ENCODE assay signal across 19 cellular contexts in genomic region chr3:45746974-45747622, GRCh38. TPM values are rescaled to one million over a fixed set of nuclear protein-coding genes. Genes with fewer than 3 reads are reported as not detected.
DNase-seq lines count a peak whose midpoint lies in the region; ATAC-seq and TF ChIP-seq lines count a peak whose summit lies in the region.
"Had no signal": no experiment of that assay in that cellular context is flagged by ENCODE, and none has a peak within 500 bp of the region (broad histone marks: within the 10 kb centered on the region; RNA-seq: fewer than 3 reads in every experiment).

No MANE protein-coding gene starts in this region.

- H4K20me1 ChIP-seq in SK-N-SH (ENCODE audit: insufficient read depth) (no peaks in the 10 kb centered on the region), hepatocyte (ENCODE audit: insufficient read depth, poor library complexity, severe bottlenecking) (no peaks in the 10 kb centered on the region)
- H4K20me1 ChIP-seq: BLaER1 had no signal

- H3K79me2 ChIP-seq in SK-N-SH (ENCODE audit: insufficient read depth) (no peaks in the 10 kb centered on the region), hepatocyte (no peaks in the 10 kb centered on the region)

- H3K4me2 ChIP-seq in SK-N-SH (no peak overlapping the region), hepatocyte (no peak overlapping the region)
- H3K4me2 ChIP-seq: BLaER1 had no signal

- peaks cover 2% of the 10 kb centered on the region for H3K4me1 Mint-ChIP-seq in stimulated activated memory B cell treated with anti-CD40 and anti-IgM and Interleukin-4, amounts not matched to agents 10 μg/mL and 1 μg/mL and 100 μg/mL, for 72 hours
- peaks cover 2 to 6% (median 3%) of the 10 kb centered on the region in 4 donors for H3K4me1 Mint-ChIP-seq in CD4-positive, alpha-beta memory T cell

- H3K27ac ChIP-seq in SK-N-SH (ENCODE audit: low read depth in 2 of 2, low read length in 1 of 2), result no peak overlapping the region
- no peak overlapping the region for H3K27ac ChIP-seq in hepatocyte
- H3K27ac ChIP-seq in CD4-positive, alpha-beta memory T cell (ENCODE audit: low read depth, low read length), result no peak overlapping the region
- H3K27ac ChIP-seq: 22Rv1, BLaER1 had no signal

- TF ChIP-seq CTCF in SK-N-SH (IDR thresholded peaks at IDR 0.05) (no peak), hepatocyte (IDR thresholded peaks at IDR 0.05; ENCODE audit: poor library complexity) (no peak)

- H3K27me3 Mint-ChIP-seq in stimulated activated memory B cell treated with anti-CD40 and anti-IgM and Interleukin-4, amounts not matched to agents 10 μg/mL and 1 μg/mL and 100 μg/mL, for 72 hours, result no peaks in the 10 kb centered on the region
- no peaks in the 10 kb centered on the region for H3K27me3 Mint-ChIP-seq in CD4-positive, alpha-beta memory T cell

- no peaks in the 10 kb centered on the region for H3K9me2 ChIP-seq in SK-N-SH
- H3K9me2 ChIP-seq in hepatocyte (replicated peaks; ENCODE audit: insufficient read depth), result no peaks in the 10 kb centered on the region

- intact Hi-C loops in left ventricle myocardium superior (cut with micrococcal nuclease), result no loop called here
- intact Hi-C loops in CD4-positive, alpha-beta memory T cell (cut with micrococcal nuclease), result no loop called here

- H3K27me3 ChIP-seq in SK-N-SH (ENCODE audit: insufficient read depth) (no peaks in the 10 kb centered on the region), hepatocyte (no peaks in the 10 kb centered on the region)
- H3K27me3 ChIP-seq in CD4-positive, alpha-beta memory T cell (ENCODE audit: insufficient read depth, low read length), result no peaks in the 10 kb centered on the region
- H3K27me3 ChIP-seq: BLaER1 had no signal

- ATAC-seq in SK-N-SH treated with all-trans-retinoic acid at 6 μM for 48 hours (peak; percentile 28; the same call in 2 of the 3 replicates), left ventricle myocardium superior (peak; percentile 20)
- peak; percentile 8 for ATAC-seq in stimulated activated memory B cell treated with anti-CD40 and anti-IgM and Interleukin-4, amounts not matched to agents 10 μg/mL and 1 μg/mL and 100 μg/mL, for 72 hours

- peaks cover 37% of the 10 kb centered on the region for H3K36me3 Mint-ChIP-seq in stimulated activated memory B cell treated with anti-CD40 and anti-IgM and Interleukin-4, amounts not matched to agents 10 μg/mL and 1 μg/mL and 100 μg/mL, for 72 hours
- peaks cover 30 to 35% of the 10 kb centered on the region in 2 donors for H3K36me3 Mint-ChIP-seq in CD4-positive, alpha-beta memory T cell

- no peak overlapping the region for H2AFZ ChIP-seq in SK-N-SH (ENCODE audit: low read depth)
- no peak overlapping the region for H2AFZ ChIP-seq in hepatocyte

- TF ChIP-seq RAD21 in SK-N-SH (IDR thresholded peaks at IDR 0.05; ENCODE audit: low read length), result no peak
- no peak for TF ChIP-seq RAD21 in Ishikawa (IDR thresholded peaks at IDR 0.05; ENCODE audit: low read depth)

- H3K4me3 ChIP-seq in SK-N-SH (ENCODE audit: low read depth in 2 of 2, low read length in 1 of 2) (no peak overlapping the region), hepatocyte (no peak overlapping the region)
- no peak overlapping the region for H3K4me3 ChIP-seq in CD4-positive, alpha-beta memory T cell (ENCODE audit: low read length in 2 of 2)
- H3K4me3 ChIP-seq: BLaER1 had no signal

- no peaks in the 10 kb centered on the region for H3F3A ChIP-seq in SK-N-SH (replicated peaks; ENCODE audit: insufficient read depth)

- TF ChIP-seq EP300 in SK-N-SH (IDR thresholded peaks at IDR 0.05; ENCODE audit: borderline replicate concordance in 1 of 2, low read depth in 1 of 2, low read length in 1 of 2), result no peak
- peak; percentile 59 for TF ChIP-seq EP300 in Ishikawa (IDR thresholded peaks at IDR 0.05; ENCODE audit: borderline replicate concordance)

- DNase-seq in SK-N-SH (no peak), left ventricle myocardium superior (no peak), hepatocyte (ENCODE audit: low spot score) (no peak)
- no peak for DNase-seq in NK-92 treated with Interleukin-12 subunit alpha and Interleukin-12 subunit beta, amount 100 ng/mL, for 24 hours (lab: John Stamatoyannopoulos, UW)
- no peak for DNase-seq in CD4-positive, alpha-beta memory T cell
- DNase-seq: GOT3, HFFc6, Karpas-422, NCI-H1105 treated with DMSO at 0.1 percent for 48 hours, NCI-H187 treated with DMSO at 0.1 percent for 48 hours, NCI-H2171, NCI-H446 treated with DMSO at 0.1 percent for 48 hours, NCI-H748 treated with DMSO at 0.1 percent for 48 hours, SHP77 treated with DMSO at 0.1 percent for 48 hours had no signal

- POLR2A ChIA-PET in SK-N-SH (lab: Yijun Ruan, JAX), result interaction anchor here (0.6 kb wide), 1 partner anchor 317 kb away, joined by 3 read pairs; no protein-coding TSS in a partner anchor
- POLR2A ChIA-PET in CD4-positive, alpha-beta memory T cell (lab: Charles Lee; ENCODE audit: partially characterized antibody), result no interaction called here

- H3K4me3 Mint-ChIP-seq in stimulated activated memory B cell treated with anti-CD40 and anti-IgM and Interleukin-4, amounts not matched to agents 10 μg/mL and 1 μg/mL and 100 μg/mL, for 72 hours, result no peak overlapping the region
- H3K4me3 Mint-ChIP-seq in CD4-positive, alpha-beta memory T cell, result no peak overlapping the region
- H3K4me3 Mint-ChIP-seq: HFFc6 had no signal

- H3K9me3 Mint-ChIP-seq in stimulated activated memory B cell treated with anti-CD40 and anti-IgM and Interleukin-4, amounts not matched to agents 10 μg/mL and 1 μg/mL and 100 μg/mL, for 72 hours, result peaks cover 4% of the 10 kb centered on the region
- H3K9me3 Mint-ChIP-seq in CD4-positive, alpha-beta memory T cell, result no peaks in the 10 kb centered on the region
- H3K9me3 Mint-ChIP-seq: HFFc6 had no signal

- 86% methylated on average over 3 of the region's 14 CpGs for WGBS in SK-N-SH (ENCODE audit: low lambda C conversion rate)
- 95% methylated on average over 14 of the region's 14 CpGs for WGBS in hepatocyte (ENCODE audit: low lambda C conversion rate, missing lambda C conversion rate)

- H3K9me3 ChIP-seq in SK-N-SH (no peaks in the 10 kb centered on the region), hepatocyte (ENCODE audit: low read depth) (no peaks in the 10 kb centered on the region)
- H3K9me3 ChIP-seq in CD4-positive, alpha-beta memory T cell (ENCODE audit: control insufficient read depth in 1 of 2, low read length in 2 of 2), result no peaks in the 10 kb centered on the region

- no peak overlapping the region for H3K27ac Mint-ChIP-seq in stimulated activated memory B cell treated with anti-CD40 and anti-IgM and Interleukin-4, amounts not matched to agents 10 μg/mL and 1 μg/mL and 100 μg/mL, for 72 hours
- no peak overlapping the region for H3K27ac Mint-ChIP-seq in CD4-positive, alpha-beta memory T cell
- H3K27ac Mint-ChIP-seq: HFFc6 had no signal

- H3K36me3 ChIP-seq in SK-N-SH (replicated peaks in 1 of 2; ENCODE audit: control insufficient read depth in 1 of 2, insufficient read depth in 2 of 2, low read length in 1 of 2), result peaks cover 34 to 47% of the 10 kb centered on the region in 2 experiments
- H3K36me3 ChIP-seq in hepatocyte (replicated peaks; ENCODE audit: insufficient read depth, low read depth), result no peaks in the 10 kb centered on the region
- H3K36me3 ChIP-seq in CD4-positive, alpha-beta memory T cell (ENCODE audit: insufficient read depth, low read length), result peaks cover 46% of the 10 kb centered on the region

- H3K4me1 ChIP-seq in SK-N-SH (ENCODE audit: control insufficient read depth in 1 of 2, insufficient read depth in 2 of 2, low read depth in 1 of 2, low read length in 1 of 2), result no peaks in the 10 kb centered on the region
- no peaks in the 10 kb centered on the region for H3K4me1 ChIP-seq in hepatocyte (ENCODE audit: insufficient read depth)
- peaks cover 2% of the 10 kb centered on the region for H3K4me1 ChIP-seq in CD4-positive, alpha-beta memory T cell (ENCODE audit: insufficient read depth, low read length)

- CTCF ChIA-PET in SK-N-SH (lab: Yijun Ruan, JAX), result interaction anchor here (1.1 to 5.0 kb wide), 3 partner anchors 15 to 331 kb away, joined by 3 to 36 read pairs (median 6); no protein-coding TSS in a partner anchor
- CTCF ChIA-PET in CD4-positive, alpha-beta memory T cell (lab: Charles Lee; ENCODE audit: partially characterized antibody), result no interaction called here

- no peak overlapping the region for H3K9ac ChIP-seq in SK-N-SH
- H3K9ac ChIP-seq: BLaER1 had no signal

TF ChIP-seq in SK-N-SH treated with all-trans-retinoic acid at 6 μM for 48 hours, 23 proteins besides CTCF, POLR2A, EP300 and RAD21 (continues in another document):
- TF ChIP-seq CSDC2 (CRISPR knock-in tag; IDR thresholded peaks at IDR 0.05), result no peak

TF ChIP-seq in SK-N-SH, 30 proteins besides CTCF, POLR2A, EP300 and RAD21 (continues in another document):
- TF ChIP-seq FOSL2 (IDR thresholded peaks at IDR 0.05; ENCODE audit: borderline replicate concordance, low read depth) (no peak), GATA2 (CRISPR knock-in tag; IDR thresholded peaks at IDR 0.05) (no peak), RCOR1 (IDR thresholded peaks at IDR 0.05; ENCODE audit: low read length) (no peak), SMC3 (IDR thresholded peaks at IDR 0.05; ENCODE audit: low read depth, low read length) (no peak), POLR2AphosphoS5 (IDR thresholded peaks at IDR 0.05; ENCODE audit: low read depth, low read length) (no peak), RFX5 (IDR thresholded peaks at IDR 0.05; ENCODE audit: low read length) (no peak)

TF ChIP-seq in Ishikawa, 13 proteins besides CTCF, POLR2A, EP300 and RAD21 (continues in another document):
- TF ChIP-seq NFIC (IDR thresholded peaks at IDR 0.05) (peak; percentile 37; the same call in 1 of the 2 replicates), ZBTB7A (IDR thresholded peaks at IDR 0.05; ENCODE audit: low read depth) (no peak), EGR1 (IDR thresholded peaks at IDR 0.05) (no peak), TAF1 (IDR thresholded peaks at IDR 0.05; ENCODE audit: low read depth) (no peak), CREB1 (IDR thresholded peaks at IDR 0.05; ENCODE audit: low read depth) (peak; percentile 48; the same call in 1 of the 2 replicates), CEBPB (IDR thresholded peaks at IDR 0.05) (no peak; the same call in 1 of the 2 replicates)

RNA-seq across cellular contexts. Expression of gene SLC6A20, which starts 49.2 kb away (rescaled TPM):
- polyA plus RNA-seq in SK-N-SH (2012; rRNA removed), result not detected in 2 replicates
- polyA plus RNA-seq in SK-N-SH (2012; cell fraction: cytosol; rRNA removed), result not detected in 2 replicates
- not detected in 2 replicates for polyA plus RNA-seq in SK-N-SH (2012; cell fraction: nucleus; rRNA removed)
- not detected for total RNA-seq in left ventricle myocardium superior
- 9.6 and 11.5 TPM in 2 replicates for total RNA-seq in hepatocyte
- polyA plus RNA-seq in hepatocyte, result 3.7 and 5.7 TPM in 2 replicates
- total RNA-seq in CD4-positive, alpha-beta memory T cell, result not detected
- polyA plus RNA-seq in CD4-positive, alpha-beta memory T cell, result under 1 TPM in 1 of 2 donors, not detected in 1; 0.41 TPM
- total RNA-seq: HFFc6 had no signal

RNA-seq across cellular contexts. Expression of gene SACM1L, which starts 57.9 kb away (rescaled TPM):
- polyA plus RNA-seq in SK-N-SH (2012; rRNA removed), result 11.2 and 16.7 TPM in 2 replicates
- 15.4 and 16.4 TPM in 2 replicates for polyA plus RNA-seq in SK-N-SH (2012; cell fraction: cytosol; rRNA removed)
- 13.7 and 35.1 TPM in 2 replicates for polyA plus RNA-seq in SK-N-SH (2012; cell fraction: nucleus; rRNA removed)
- total RNA-seq in left ventricle myocardium superior, result 23.6 TPM
- total RNA-seq in hepatocyte, result 54.4 and 61.6 TPM in 2 replicates
- 26.3 and 28.1 TPM in 2 replicates for polyA plus RNA-seq in hepatocyte
- total RNA-seq in CD4-positive, alpha-beta memory T cell, result 100 to 1,000 TPM in 1 of 2 experiments, 10 to 100 TPM in 1; 95.7 to 104 TPM
- 10 to 100 TPM; 27.6 to 39.1 TPM for polyA plus RNA-seq in CD4-positive, alpha-beta memory T cell

Comparison
In these comparisons a context has a peak if more than half of its experiments do, and no peak if none do; other contexts are left out.
1. RNA of gene SLC6A20, which starts 49.2 kb away (total RNA-seq): 9.6 to 11.5 TPM in hepatocyte; not detected in left ventricle myocardium superior (single experiment) and not detected in CD4-positive, alpha-beta memory T cell; every median in the first group is over 10 times any median in the second.
2. Peak in every context shown above with its lines, with median percentiles within 50 percentile points of each other: ATAC-seq.